1 cellular context compared by ENCODE assay signal in the genomic region with DNA sequence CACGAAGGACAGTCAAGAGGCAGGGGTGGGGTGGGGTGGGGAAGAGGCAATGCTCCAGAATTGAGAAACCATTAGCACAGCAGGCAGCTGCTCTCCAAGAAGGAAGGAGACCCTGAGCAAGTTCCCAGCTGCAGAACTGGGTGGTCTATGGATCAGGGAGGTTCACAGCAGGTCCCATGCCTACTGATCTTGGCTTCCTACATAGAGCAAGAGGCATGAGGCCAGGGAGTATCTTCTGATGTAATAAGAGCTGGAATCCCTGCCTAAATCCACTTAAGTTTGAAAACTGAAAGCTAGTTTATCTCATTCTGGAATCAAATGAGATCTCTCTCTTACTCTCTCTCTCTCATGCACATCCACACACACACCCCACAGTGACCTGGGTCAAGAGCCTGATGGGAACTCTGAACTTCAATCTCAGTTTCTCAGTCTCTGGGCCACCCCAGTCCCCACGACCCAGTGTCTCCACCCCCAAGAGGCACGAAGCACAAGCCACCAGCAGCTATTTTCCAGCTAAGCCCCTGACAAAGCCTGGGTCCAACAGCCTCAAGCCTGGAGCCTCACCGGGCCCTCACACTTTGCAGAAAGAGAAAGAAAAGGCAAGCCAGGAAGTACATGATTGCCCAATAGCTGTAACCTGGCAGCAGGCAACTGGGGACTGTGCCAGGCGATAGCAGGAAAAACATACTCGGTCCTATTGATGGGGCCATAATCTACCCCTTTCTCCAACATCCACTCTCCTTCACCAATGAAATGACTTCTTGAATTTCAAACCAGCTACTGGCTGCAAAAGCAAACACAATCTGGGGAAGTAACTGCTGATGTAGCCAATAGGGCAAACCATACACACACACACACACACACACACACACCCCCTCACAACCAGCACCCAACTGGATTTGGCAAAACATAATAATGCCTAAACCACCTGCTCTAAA.
TF ChIP-seq lines count a peak whose summit lies in the region.

No MANE protein-coding gene starts in this region.

TF ChIP-seq in H1, 55 proteins besides CTCF, POLR2A, EP300 and RAD21:
- no peak for TF ChIP-seq HDAC2 (IDR thresholded peaks at IDR 0.05; ENCODE audit: borderline replicate concordance in 1 of 2, low read depth in 2 of 2, low read length in 2 of 2)
- 0 out of 2 replicates have a peak, but pooled peaks have one; percentile 9 for TF ChIP-seq POLR2AphosphoS5 (IDR thresholded peaks at IDR 0.05; ENCODE audit: low read depth, low read length)
- TF ChIP-seq RNF2 (IDR thresholded peaks at IDR 0.05; ENCODE audit: borderline replicate concordance, low read depth, low read length, missing control alignments, poor library complexity, severe bottlenecking), result no peak
- TF ChIP-seq KDM5A (IDR thresholded peaks at IDR 0.05; ENCODE audit: low read length), result no peak
- TF ChIP-seq GTF2F1 (IDR thresholded peaks at IDR 0.05; ENCODE audit: borderline replicate concordance, low read depth, low read length), result no peak
- TF ChIP-seq NANOG (IDR thresholded peaks at IDR 0.05; ENCODE audit: insufficient read depth, low read depth, low read length, poor library complexity, severe bottlenecking), result no peak
- TF ChIP-seq RFX5 (IDR thresholded peaks at IDR 0.05; ENCODE audit: borderline replicate concordance, low read depth, low read length), result no peak
- TF ChIP-seq CEBPB (IDR thresholded peaks at IDR 0.05; ENCODE audit: low read depth, low read length), result peak; percentile 67
- TF ChIP-seq RBBP5 (IDR thresholded peaks at IDR 0.05; ENCODE audit: borderline replicate concordance, low read depth, low read length), result no peak
